1 cellular context compared by ENCODE assay signal in genomic region chr18:74896390-74896991, GRCh38.
TF ChIP-seq lines count a peak whose summit lies in the region.

No MANE protein-coding gene starts in this region.

TF ChIP-seq in HepG2, 621 proteins besides CTCF, POLR2A, EP300 and RAD21 (continued from another document):
- TF ChIP-seq ARID3A (IDR thresholded peaks at IDR 0.05; ENCODE audit: low read depth, low read length) = 0 out of 2 replicates have a peak, but pooled peaks have one; percentile 12
- no peak for TF ChIP-seq BRF2 (CRISPR knock-in tag; IDR thresholded peaks at IDR 0.05)
- TF ChIP-seq, protein P1, sequence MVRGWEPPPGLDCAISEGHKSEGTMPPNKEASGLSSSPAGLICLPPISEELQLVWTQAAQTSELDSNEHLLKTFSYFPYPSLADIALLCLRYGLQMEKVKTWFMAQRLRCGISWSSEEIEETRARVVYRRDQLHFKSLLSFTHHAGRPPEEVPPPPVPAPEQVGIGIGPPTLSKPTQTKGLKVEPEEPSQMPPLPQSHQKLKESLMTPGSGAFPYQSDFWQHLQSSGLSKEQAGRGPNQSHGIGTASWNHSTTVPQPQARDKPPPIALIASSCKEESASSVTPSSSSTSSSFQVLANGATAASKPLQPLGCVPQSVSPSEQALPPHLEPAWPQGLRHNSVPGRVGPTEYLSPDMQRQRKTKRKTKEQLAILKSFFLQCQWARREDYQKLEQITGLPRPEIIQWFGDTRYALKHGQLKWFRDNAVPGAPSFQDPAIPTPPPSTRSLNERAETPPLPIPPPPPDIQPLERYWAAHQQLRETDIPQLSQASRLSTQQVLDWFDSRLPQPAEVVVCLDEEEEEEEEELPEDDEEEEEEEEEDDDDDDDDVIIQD (CRISPR knock-in tag; IDR thresholded peaks at IDR 0.05; ENCODE audit: low read depth) = 0 out of 2 replicates have a peak, but pooled peaks have one; percentile 23
- TF ChIP-seq SYNCRIP (IDR thresholded peaks at IDR 0.05; ENCODE audit: insufficient read depth, low read depth, low read length) = no peak
- TF ChIP-seq, protein P2, sequence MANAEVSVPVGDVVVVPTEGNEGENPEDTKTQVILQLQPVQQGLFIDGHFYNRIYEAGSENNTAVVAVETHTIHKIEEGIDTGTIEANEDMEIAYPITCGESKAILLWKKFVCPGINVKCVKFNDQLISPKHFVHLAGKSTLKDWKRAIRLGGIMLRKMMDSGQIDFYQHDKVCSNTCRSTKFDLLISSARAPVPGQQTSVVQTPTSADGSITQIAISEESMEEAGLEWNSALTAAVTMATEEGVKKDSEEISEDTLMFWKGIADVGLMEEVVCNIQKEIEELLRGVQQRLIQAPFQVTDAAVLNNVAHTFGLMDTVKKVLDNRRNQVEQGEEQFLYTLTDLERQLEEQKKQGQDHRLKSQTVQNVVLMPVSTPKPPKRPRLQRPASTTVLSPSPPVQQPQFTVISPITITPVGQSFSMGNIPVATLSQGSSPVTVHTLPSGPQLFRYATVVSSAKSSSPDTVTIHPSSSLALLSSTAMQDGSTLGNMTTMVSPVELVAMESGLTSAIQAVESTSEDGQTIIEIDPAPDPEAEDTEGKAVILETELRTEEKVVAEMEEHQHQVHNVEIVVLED (CRISPR knock-in tag; IDR thresholded peaks at IDR 0.05; ENCODE audit: borderline replicate concordance) = no peak
- no peak for TF ChIP-seq ZSCAN20 (CRISPR knock-in tag; IDR thresholded peaks at IDR 0.05; ENCODE audit: borderline replicate concordance)
- no peak for TF ChIP-seq ZNF564 (CRISPR knock-in tag; IDR thresholded peaks at IDR 0.05)
- TF ChIP-seq MIER2 (CRISPR knock-in tag; IDR thresholded peaks at IDR 0.05) = no peak
- TF ChIP-seq, protein P3, sequence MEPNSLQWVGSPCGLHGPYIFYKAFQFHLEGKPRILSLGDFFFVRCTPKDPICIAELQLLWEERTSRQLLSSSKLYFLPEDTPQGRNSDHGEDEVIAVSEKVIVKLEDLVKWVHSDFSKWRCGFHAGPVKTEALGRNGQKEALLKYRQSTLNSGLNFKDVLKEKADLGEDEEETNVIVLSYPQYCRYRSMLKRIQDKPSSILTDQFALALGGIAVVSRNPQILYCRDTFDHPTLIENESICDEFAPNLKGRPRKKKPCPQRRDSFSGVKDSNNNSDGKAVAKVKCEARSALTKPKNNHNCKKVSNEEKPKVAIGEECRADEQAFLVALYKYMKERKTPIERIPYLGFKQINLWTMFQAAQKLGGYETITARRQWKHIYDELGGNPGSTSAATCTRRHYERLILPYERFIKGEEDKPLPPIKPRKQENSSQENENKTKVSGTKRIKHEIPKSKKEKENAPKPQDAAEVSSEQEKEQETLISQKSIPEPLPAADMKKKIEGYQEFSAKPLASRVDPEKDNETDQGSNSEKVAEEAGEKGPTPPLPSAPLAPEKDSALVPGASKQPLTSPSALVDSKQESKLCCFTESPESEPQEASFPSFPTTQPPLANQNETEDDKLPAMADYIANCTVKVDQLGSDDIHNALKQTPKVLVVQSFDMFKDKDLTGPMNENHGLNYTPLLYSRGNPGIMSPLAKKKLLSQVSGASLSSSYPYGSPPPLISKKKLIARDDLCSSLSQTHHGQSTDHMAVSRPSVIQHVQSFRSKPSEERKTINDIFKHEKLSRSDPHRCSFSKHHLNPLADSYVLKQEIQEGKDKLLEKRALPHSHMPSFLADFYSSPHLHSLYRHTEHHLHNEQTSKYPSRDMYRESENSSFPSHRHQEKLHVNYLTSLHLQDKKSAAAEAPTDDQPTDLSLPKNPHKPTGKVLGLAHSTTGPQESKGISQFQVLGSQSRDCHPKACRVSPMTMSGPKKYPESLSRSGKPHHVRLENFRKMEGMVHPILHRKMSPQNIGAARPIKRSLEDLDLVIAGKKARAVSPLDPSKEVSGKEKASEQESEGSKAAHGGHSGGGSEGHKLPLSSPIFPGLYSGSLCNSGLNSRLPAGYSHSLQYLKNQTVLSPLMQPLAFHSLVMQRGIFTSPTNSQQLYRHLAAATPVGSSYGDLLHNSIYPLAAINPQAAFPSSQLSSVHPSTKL (CRISPR knock-in tag; IDR thresholded peaks at IDR 0.05) = 0 out of 2 replicates have a peak, but pooled peaks have one; percentile 12
- TF ChIP-seq CEBPB (IDR thresholded peaks at IDR 0.05; ENCODE audit: borderline replicate concordance, low read depth, low read length) = peak; percentile 65; the same call in 1 of the 2 replicates
- no peak for TF ChIP-seq NFKB2 (CRISPR knock-in tag; IDR thresholded peaks at IDR 0.05; ENCODE audit: borderline replicate concordance)
- TF ChIP-seq ZNF317 (CRISPR knock-in tag; IDR thresholded peaks at IDR 0.05) = no peak
- peak; percentile 84 for TF ChIP-seq CEBPG (CRISPR knock-in tag; IDR thresholded peaks at IDR 0.05)
